In the genomic region with DNA sequence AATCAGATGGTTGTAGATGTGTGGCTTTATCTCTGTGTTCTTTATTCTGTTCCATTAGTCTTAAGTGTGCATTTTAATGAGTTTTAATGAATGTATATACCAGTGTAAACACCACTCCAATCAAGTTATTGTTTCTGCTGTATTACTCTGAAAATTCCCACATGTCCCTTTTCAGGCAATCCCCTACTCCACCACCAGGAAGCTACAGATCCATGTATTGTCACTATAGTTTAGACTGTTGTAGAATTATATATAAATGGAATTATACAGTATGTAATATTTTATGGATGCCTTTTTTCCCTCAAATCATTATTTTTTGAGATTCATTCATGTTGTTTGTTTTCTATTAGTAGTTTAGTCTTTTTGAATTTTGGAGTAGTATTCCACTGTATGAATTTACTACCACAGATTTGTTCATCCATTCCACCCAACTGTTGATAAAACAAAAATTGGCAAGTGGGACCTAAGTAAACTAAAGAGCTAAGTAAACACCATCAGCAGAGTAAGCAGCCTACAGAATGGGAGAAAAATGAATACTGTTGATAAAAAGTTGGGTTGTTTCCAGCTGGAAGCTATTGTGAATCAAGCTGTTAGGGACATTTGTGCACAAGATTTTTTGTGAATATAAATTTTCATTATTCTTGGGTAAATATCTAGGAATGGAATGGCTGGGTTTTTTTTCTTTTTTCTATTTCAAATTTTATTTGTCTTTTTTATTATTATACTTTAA, we compare ENCODE assay signal across 13 cellular contexts.
DNase-seq lines count a peak whose midpoint lies in the region; ATAC-seq and TF ChIP-seq lines count a peak whose summit lies in the region.
"Had no signal": no experiment of that assay in that cellular context is flagged by ENCODE, and none has a peak within 500 bp of the region (broad histone marks: within the 10 kb centered on the region; RNA-seq: fewer than 3 reads in every experiment).

No MANE protein-coding gene starts in this region.

- H2BK20ac ChIP-seq in H9 (ENCODE audit: low read depth, low read length, poor library complexity, severe bottlenecking): no peak overlapping the region

- no peak overlapping the region for H2BK12ac ChIP-seq in H9 (ENCODE audit: insufficient read length, low read depth, low read length)

- H3T11ph ChIP-seq in H9 (ENCODE audit: low read length): no peak overlapping the region

- H3K27me3 Mint-ChIP-seq in H9 (ENCODE audit: low read depth) (no peaks in the 10 kb centered on the region), progenitor cell of endocrine pancreas (no peaks in the 10 kb centered on the region)
- H3K27me3 Mint-ChIP-seq: activated naive CD8-positive, alpha-beta T cell; central memory CD8-positive, alpha-beta T cell had no signal

- no peak overlapping the region for H2AFZ ChIP-seq in H9 (ENCODE audit: low read length)

- no peak overlapping the region for H3K9ac ChIP-seq in H9 (ENCODE audit: extremely low read depth, insufficient read length, low read length)
- no peak overlapping the region for H3K9ac ChIP-seq in colonic mucosa (ENCODE audit: low read depth in 2 of 2, low read length in 2 of 2)

- H3K36me3 ChIP-seq in colonic mucosa: no peaks in the 10 kb centered on the region

- no peaks in the 10 kb centered on the region for H3K23me2 ChIP-seq in H9 (ENCODE audit: insufficient read length, low read depth, low read length, poor library complexity, severe bottlenecking)

- intact Hi-C loops in colonic mucosa (cut with DNase I): no loop called here

- H3K27ac Mint-ChIP-seq in H9 (no peak overlapping the region; a peak in 1 of 7 replicates), progenitor cell of endocrine pancreas (no peak overlapping the region)
- H3K27ac Mint-ChIP-seq: activated naive CD8-positive, alpha-beta T cell; CD8-positive, alpha-beta memory T cell had no signal

- no peaks in the 10 kb centered on the region; the same call in 1 of the 2 replicates for H3K4me1 ChIP-seq in H9 (ENCODE audit: insufficient read depth, low read length)
- H3K4me1 ChIP-seq in colonic mucosa: no peaks in the 10 kb centered on the region

- no peak overlapping the region for H3K4ac ChIP-seq in H9 (ENCODE audit: low read depth, low read length)

- no peak overlapping the region for H3K14ac ChIP-seq in H9 (ENCODE audit: insufficient read depth, low read length)

- no peak overlapping the region for H3K27ac ChIP-seq in H9 (ENCODE audit: insufficient read length, low read depth, low read length)
- no peak overlapping the region for H3K27ac ChIP-seq in colonic mucosa
- H3K27ac ChIP-seq: HL-60, RWPE1 had no signal

- no peak overlapping the region for H2BK15ac ChIP-seq in H9 (ENCODE audit: low read depth, low read length)

- no peak overlapping the region for H3K4me2 ChIP-seq in H9 (ENCODE audit: insufficient read depth, insufficient read length, low read length)

- no peak overlapping the region for H3K4me3 ChIP-seq in colonic mucosa

- H3K9me3 ChIP-seq in H9 (ENCODE audit: control insufficient read depth, low read depth, low read length) (no peaks in the 10 kb centered on the region), colonic mucosa (no peaks in the 10 kb centered on the region)

- H4K8ac ChIP-seq in H9 (replicated peaks; ENCODE audit: insufficient read length, low read depth, low read length): no peak overlapping the region

- no peak overlapping the region for H4K91ac ChIP-seq in H9 (ENCODE audit: insufficient read length, low read depth, low read length)

- H3K36me3 Mint-ChIP-seq in H9 (ENCODE audit: insufficient read depth in 1 of 3, low read depth in 3 of 3) (peaks cover 0 to 6% (median 0%) of the 10 kb centered on the region in 3 experiments; a peak in 2 of 7 replicates), progenitor cell of endocrine pancreas (ENCODE audit: insufficient read depth) (peaks cover 2% of the 10 kb centered on the region)

- H2AK5ac ChIP-seq in H9 (ENCODE audit: insufficient read length, low read length): no peak overlapping the region

- no peak overlapping the region for H3K56ac ChIP-seq in H9 (ENCODE audit: insufficient read length, low read depth, low read length)

- H3K4me3 Mint-ChIP-seq in H9 (no peak overlapping the region), progenitor cell of endocrine pancreas (ENCODE audit: low read depth) (no peak overlapping the region)
- H3K4me3 Mint-ChIP-seq: activated naive CD8-positive, alpha-beta T cell; CD8-positive, alpha-beta memory T cell; central memory CD8-positive, alpha-beta T cell had no signal

- no peaks in the 10 kb centered on the region for H3K9me3 Mint-ChIP-seq in H9
- H3K9me3 Mint-ChIP-seq in progenitor cell of endocrine pancreas (ENCODE audit: low read depth): peaks cover 6% of the 10 kb centered on the region
- H3K9me3 Mint-ChIP-seq: central memory CD8-positive, alpha-beta T cell had no signal

- no peak for DNase-seq in H9
- peak; percentile 83 for DNase-seq in NCI-H2081 treated with DMSO at 0.1 percent for 48 hours (lab: John Stamatoyannopoulos, UW)
- DNase-seq in cerebellar cortex (ENCODE audit: low spot score): peak; percentile 51
- no peak for DNase-seq in progenitor cell of endocrine pancreas (ENCODE audit: low spot score, unreplicated experiment)
- no peak for DNase-seq in colonic mucosa
- no peak for DNase-seq in SW480 (ENCODE audit: low spot score)
- DNase-seq: CD8-positive, alpha-beta memory T cell; left ventricle myocardium superior had no signal

- peaks cover 4 to 6% of the 10 kb centered on the region in 2 experiments; a peak in 2 of 4 replicates for H3K4me1 Mint-ChIP-seq in H9
- peaks cover 1% of the 10 kb centered on the region for H3K4me1 Mint-ChIP-seq in progenitor cell of endocrine pancreas (ENCODE audit: low read depth)
- H3K4me1 Mint-ChIP-seq: CD8-positive, alpha-beta memory T cell; central memory CD8-positive, alpha-beta T cell had no signal

- no peaks in the 10 kb centered on the region for H4K20me1 ChIP-seq in H9 (ENCODE audit: control insufficient read depth, insufficient read depth, insufficient read length)

- H3K18ac ChIP-seq in H9 (ENCODE audit: insufficient read length, low read depth, low read length): no peak overlapping the region

- no peak overlapping the region for H2BK5ac ChIP-seq in H9 (ENCODE audit: insufficient read length, low read length)

- H2BK120ac ChIP-seq in H9 (ENCODE audit: low read depth, low read length, poor library complexity, severe bottlenecking): no peak overlapping the region

- H4K5ac ChIP-seq in H9 (ENCODE audit: insufficient read length, low read depth, low read length): no peak overlapping the region

- ATAC-seq in HG02852 (IDR thresholded peaks at IDR 0.05; ENCODE audit: unreplicated experiment): no peak
- ATAC-seq: left ventricle myocardium superior had no signal

- peak; percentile 61 for TF ChIP-seq CTCF in H9 (conservative IDR thresholded peaks at IDR 0.05)
- TF ChIP-seq CTCF in progenitor cell of endocrine pancreas (IDR thresholded peaks at IDR 0.05; ENCODE audit: unreplicated experiment): peak; percentile 29
- no peak for TF ChIP-seq CTCF in colonic mucosa (IDR thresholded peaks at IDR 0.05)

- no peaks in the 10 kb centered on the region for H3K79me2 ChIP-seq in H9 (ENCODE audit: insufficient read depth, low read length)

- H3K27me3 ChIP-seq in H9 (ENCODE audit: insufficient read depth, low read length) (no peaks in the 10 kb centered on the region), colonic mucosa (no peaks in the 10 kb centered on the region)

- H3K79me1 ChIP-seq in H9 (ENCODE audit: insufficient read depth, low read depth, low read length, poor library complexity, severe bottlenecking): no peaks in the 10 kb centered on the region

- H3K23ac ChIP-seq in H9 (ENCODE audit: insufficient read length, low read depth, low read length): no peak overlapping the region

Comparison
In these comparisons a context has a peak if more than half of its experiments do, and no peak if none do; other contexts are left out.
1. DNase-seq: peak in NCI-H2081 treated with DMSO at 0.1 percent for 48 hours (single experiment) and cerebellar cortex (single experiment); none in H9 (single experiment), progenitor cell of endocrine pancreas (single experiment), colonic mucosa (single experiment) and SW480 (single experiment).